In the genomic region with DNA sequence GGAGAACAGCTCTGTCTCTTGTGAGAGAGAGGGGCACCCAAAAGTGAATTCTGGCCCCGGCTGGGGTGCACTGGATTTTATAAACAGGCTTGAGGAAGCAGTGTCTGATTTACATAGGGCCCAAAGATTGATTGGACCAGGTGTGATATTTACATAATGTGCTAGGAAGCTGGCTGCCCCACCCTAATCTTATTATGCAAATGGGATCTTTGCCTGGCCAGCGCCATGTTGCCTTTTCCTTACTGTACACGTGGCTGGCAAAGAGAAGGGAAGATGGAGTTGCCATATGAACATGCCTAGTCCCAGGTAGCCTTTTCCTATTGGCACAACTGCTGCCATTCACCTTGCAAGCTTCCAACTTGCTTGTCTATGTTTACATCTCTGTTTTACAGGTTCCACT, we compare ENCODE assay signal across 1 cellular context.
TF ChIP-seq lines count a peak whose summit lies in the region.

No MANE protein-coding gene starts in this region.

TF ChIP-seq in K562, 482 proteins besides CTCF, POLR2A, EP300 and RAD21 (continued from another document):
- TF ChIP-seq NELFE (IDR thresholded peaks at IDR 0.05; ENCODE audit: insufficient read depth, insufficient read length) (no peak), EP400 (IDR thresholded peaks at IDR 0.05) (0 out of 2 replicates have a peak, but pooled peaks have one; percentile 16), MYC (IDR thresholded peaks at IDR 0.05; ENCODE audit: low read depth, low read length) (0 out of 2 replicates have a peak, but pooled peaks have one; percentile 19), MYC (CRISPR knock-in tag; IDR thresholded peaks at IDR 0.05; ENCODE audit: borderline replicate concordance, low read depth) (no peak), MXI1 (IDR thresholded peaks at IDR 0.05; ENCODE audit: low read depth, low read length) (no peak)
- TF ChIP-seq, protein P1, sequence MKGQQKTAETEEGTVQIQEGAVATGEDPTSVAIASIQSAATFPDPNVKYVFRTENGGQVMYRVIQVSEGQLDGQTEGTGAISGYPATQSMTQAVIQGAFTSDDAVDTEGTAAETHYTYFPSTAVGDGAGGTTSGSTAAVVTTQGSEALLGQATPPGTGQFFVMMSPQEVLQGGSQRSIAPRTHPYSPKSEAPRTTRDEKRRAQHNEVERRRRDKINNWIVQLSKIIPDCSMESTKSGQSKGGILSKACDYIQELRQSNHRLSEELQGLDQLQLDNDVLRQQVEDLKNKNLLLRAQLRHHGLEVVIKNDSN (CRISPR knock-in tag; IDR thresholded peaks at IDR 0.05) = 0 out of 2 replicates have a peak, but pooled peaks have one; percentile 18
TF ChIP-seq in K562: peak in this region for 6.
